ENCODE assay signal across 15 cellular contexts in genomic region chr2:80086831-80087230, GRCh38.
A peak's percentile ranks its signal among the peaks of the same experiment; 100 is the strongest.
DNase-seq lines count a peak whose midpoint lies in the region; ATAC-seq, FAIRE-seq and TF ChIP-seq lines count a peak whose summit lies in the region.
"Had no signal": no experiment of that assay in that cellular context is flagged by ENCODE, and none has a peak within 500 bp of the region (broad histone marks: within the 10 kb centered on the region; RNA-seq: fewer than 3 reads in every experiment).

No MANE protein-coding gene starts in this region.

- peak; percentile 89 for FAIRE-seq in D721Med (lab: Jason Lieb, UNC)

- ATAC-seq in HG03097 (IDR thresholded peaks at IDR 0.05; ENCODE audit: low FRiP score, unreplicated experiment), result no peak
- ATAC-seq: right cardiac atrium had no signal

- no peak overlapping the region for H3K4me3 ChIP-seq in cardiac fibroblast (replicated peaks in 1 of 2; ENCODE audit: low read depth in 2 of 2, low read length in 2 of 2)
- H3K4me3 ChIP-seq in osteoblast (ENCODE audit: insufficient read depth, low read length), result no peak overlapping the region
- H3K4me3 ChIP-seq: adrenal gland had no signal

- no peaks in the 10 kb centered on the region for H4K20me1 ChIP-seq in osteoblast (ENCODE audit: insufficient read depth, low read length)

- no peak overlapping the region for H3K4me2 ChIP-seq in osteoblast (ENCODE audit: insufficient read depth, low read length)

- no peaks in the 10 kb centered on the region for H3K79me2 ChIP-seq in osteoblast (ENCODE audit: insufficient read depth, low read length)

- no peaks in the 10 kb centered on the region for H3K9me3 ChIP-seq in osteoblast (ENCODE audit: low read depth, low read length)
- H3K9me3 ChIP-seq: adrenal gland had no signal

- H2AFZ ChIP-seq in osteoblast (ENCODE audit: low read length), result no peak overlapping the region

- DNase-seq in D721Med (ENCODE audit: insufficient read length, low spot score) (no peak), NCI-H526 (lab: John Stamatoyannopoulos, UW) (peak; percentile 62 to 72), cardiac fibroblast (ENCODE audit: low read depth in 2 of 2) (peak; percentile 52 to 67), myocyte (ENCODE audit: low read depth) (peak; percentile 71), NCI-H128 (lab: John Stamatoyannopoulos, UW; ENCODE audit: unreplicated experiment) (no peak), osteoblast (ENCODE audit: insufficient read length, low spot score, missing footprints) (no peak)
- DNase-seq in stimulated activated CD4-positive, alpha-beta T cell treated with anti-CD3 and anti-CD28 coated beads, Interleukin-2, amount 100 ng/mL, for 24 hours, result no peak
- DNase-seq: effector CD8-positive, alpha-beta T cell; Karpas-422; NCI-H2029; right cardiac atrium; RPMI8226 had no signal

- no peak overlapping the region for H3K27ac ChIP-seq in osteoblast (ENCODE audit: low read depth, low read length)
- H3K27ac ChIP-seq: adrenal gland, VCaP had no signal

- no peaks in the 10 kb centered on the region for H3K4me1 ChIP-seq in osteoblast (ENCODE audit: insufficient read depth, low read length)
- H3K4me1 ChIP-seq: adrenal gland had no signal

- no peaks in the 10 kb centered on the region for H3K36me3 ChIP-seq in osteoblast (ENCODE audit: insufficient read depth, low read length)
- H3K36me3 ChIP-seq: adrenal gland had no signal

- no peaks in the 10 kb centered on the region for H3K27me3 ChIP-seq in osteoblast (ENCODE audit: insufficient read depth, low read length)
- H3K27me3 ChIP-seq: adrenal gland had no signal

- no peak for TF ChIP-seq CTCF in D721Med (IDR thresholded peaks at IDR 0.05; ENCODE audit: insufficient read depth, missing control alignments)
- no peak for TF ChIP-seq CTCF in cardiac fibroblast (IDR thresholded peaks at IDR 0.05; ENCODE audit: low read depth, low read length)
- TF ChIP-seq CTCF in osteoblast (IDR thresholded peaks at IDR 0.05; ENCODE audit: extremely low read depth, low read depth, low read length), result no peak

Comparison
In these comparisons a context has a peak if more than half of its experiments do, and no peak if none do; other contexts are left out.
1. DNase-seq: peak in NCI-H526 (2 of 2), cardiac fibroblast (2 of 2) and myocyte (single experiment); none in D721Med (single experiment), NCI-H128 (single experiment), stimulated activated CD4-positive, alpha-beta T cell treated with anti-CD3 and anti-CD28 coated beads, Interleukin-2, amount 100 ng/mL, for 24 hours (0 of 2) and osteoblast (single experiment).